ENCODE assay signal across 8 cellular contexts in genomic region chr5:163437309-163438182, GRCh38. TPM values are rescaled to one million over a fixed set of nuclear protein-coding genes. Genes with fewer than 3 reads are reported as not detected.
DNase-seq lines count a peak whose midpoint lies in the region; ATAC-seq lines count a peak whose summit lies in the region.

A gene with protein sequence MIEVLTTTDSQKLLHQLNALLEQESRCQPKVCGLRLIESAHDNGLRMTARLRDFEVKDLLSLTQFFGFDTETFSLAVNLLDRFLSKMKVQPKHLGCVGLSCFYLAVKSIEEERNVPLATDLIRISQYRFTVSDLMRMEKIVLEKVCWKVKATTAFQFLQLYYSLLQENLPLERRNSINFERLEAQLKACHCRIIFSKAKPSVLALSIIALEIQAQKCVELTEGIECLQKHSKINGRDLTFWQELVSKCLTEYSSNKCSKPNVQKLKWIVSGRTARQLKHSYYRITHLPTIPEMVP (plus strand): TSS chr5:163437595. CDS start chr5:163439257, 1,662 bp downstream.

- peak within 1 kb of the TSS; percentile 90 for H3K27ac ChIP-seq in temporal lobe (ENCODE audit: low read depth, low read length)

- peak; percentile 88 for DNase-seq in NCI-H1092 (lab: John Stamatoyannopoulos, UW)
- peak; percentile 94 for DNase-seq in SKM-1 treated with dmso at 0.1 percent for 144 hours (lab: John Stamatoyannopoulos, UW; ENCODE audit: unreplicated experiment)
- DNase-seq in glomerular endothelial cell (ENCODE audit: extremely low read depth, low read depth, low spot score), result peak; percentile 67
- peak; percentile 94 for DNase-seq in occipital lobe (lab: John Stamatoyannopoulos, UW)

- H3K36me3 Mint-ChIP-seq in activated naive CD8-positive, alpha-beta T cell, result peaks cover 7% of the 10 kb centered on the region

- peak within 1 kb of the TSS; percentile 96 for H3K27ac Mint-ChIP-seq in activated naive CD8-positive, alpha-beta T cell

- no peaks in the 10 kb centered on the region for H3K27me3 Mint-ChIP-seq in activated naive CD8-positive, alpha-beta T cell

- no peaks in the 10 kb centered on the region for H3K9me3 Mint-ChIP-seq in activated naive CD8-positive, alpha-beta T cell (ENCODE audit: low read depth)

- peaks cover 52% of the 10 kb centered on the region for H3K4me1 Mint-ChIP-seq in activated naive CD8-positive, alpha-beta T cell (ENCODE audit: low read depth)

- H3K4me3 ChIP-seq in GM08714 (ENCODE audit: low read length), result peak within 1 kb of the TSS; percentile 99

- peak within 1 kb of the TSS; percentile 92 for H3K4me3 Mint-ChIP-seq in activated naive CD8-positive, alpha-beta T cell

- ATAC-seq in HG02588 (IDR thresholded peaks at IDR 0.05; ENCODE audit: unreplicated experiment), result peak; percentile 95

RNA-seq across cellular contexts. Expression of the gene that starts here (rescaled TPM):
- 162 and 289 TPM in 2 replicates for total RNA-seq in glomerular endothelial cell
- 145 TPM for total RNA-seq in occipital lobe
- 65.9 TPM for total RNA-seq in temporal lobe

Comparison
In these comparisons a context has a peak if more than half of its experiments do, and no peak if none do; other contexts are left out.
1. Peak in every context shown above with its lines: DNase-seq, ATAC-seq, H3K4me3 ChIP-seq and H3K27ac ChIP-seq.